Comparison of ENCODE assay signal across 8 cellular contexts in the genomic region with DNA sequence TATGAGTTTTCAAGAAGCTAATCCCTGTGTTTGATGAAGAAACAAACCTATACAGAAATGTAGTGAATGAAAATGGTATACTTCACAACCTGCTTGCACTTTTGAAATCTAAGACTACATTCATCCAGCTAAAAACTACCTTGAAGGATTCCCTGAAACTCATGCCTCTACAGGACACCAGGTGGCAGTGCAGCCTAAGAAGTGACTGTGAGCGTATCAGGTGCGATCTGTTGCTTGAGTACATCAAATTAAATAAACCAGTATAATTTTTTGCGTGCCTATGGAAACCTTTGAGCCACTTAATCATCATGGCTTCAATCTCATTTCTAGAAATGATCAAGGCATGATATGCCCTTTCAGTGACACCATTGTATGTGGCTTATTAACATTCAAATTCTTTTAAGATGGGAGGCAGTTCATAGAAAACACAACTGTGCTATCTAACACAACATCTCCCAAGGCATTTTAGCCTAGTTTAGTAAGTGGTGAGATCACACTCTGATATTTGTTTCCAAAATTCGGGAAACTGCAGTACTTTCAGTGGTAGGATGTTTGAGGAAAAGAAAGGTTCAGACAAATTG. TPM values are rescaled to one million over a fixed set of nuclear protein-coding genes. Genes with fewer than 3 reads are reported as not detected.
DNase-seq lines count a peak whose midpoint lies in the region; ATAC-seq and TF ChIP-seq lines count a peak whose summit lies in the region.

No MANE protein-coding gene starts in this region.

- H3K9me3 ChIP-seq in heart left ventricle (no peaks in the 10 kb centered on the region), psoas muscle (no peaks in the 10 kb centered on the region)

- DNase-seq in DMS53 treated with DMSO at 0.1 percent for 48 hours (lab: John Stamatoyannopoulos, UW; ENCODE audit: unreplicated experiment) = peak; percentile 88
- DNase-seq in NCI-H510A treated with DMSO at 0.1 percent for 48 hours (lab: John Stamatoyannopoulos, UW) = peak; percentile 73
- DNase-seq in activated naive CD8-positive, alpha-beta T cell treated with anti-CD3 and anti-CD28 coated beads for 36 hours = peak; percentile 41
- peak; percentile 18 to 65 (median 54) for DNase-seq in heart left ventricle
- DNase-seq in psoas muscle = peak; percentile 51 to 55
- DNase-seq in mesenteric fat pad (ENCODE audit: low spot score) = no peak

- no peaks in the 10 kb centered on the region for H3K4me1 Mint-ChIP-seq in activated naive CD8-positive, alpha-beta T cell treated with anti-CD3 and anti-CD28 coated beads for 36 hours

- H3K4me3 ChIP-seq in heart left ventricle = no peak overlapping the region
- no peak overlapping the region for H3K4me3 ChIP-seq in psoas muscle

- peaks cover 0 to 4% (median 0%) of the 10 kb centered on the region in 9 donors for H3K36me3 ChIP-seq in heart left ventricle
- H3K36me3 ChIP-seq in psoas muscle (ENCODE audit: insufficient read depth in 1 of 2, low read depth in 1 of 2) = no peaks in the 10 kb centered on the region

- H3K4me3 Mint-ChIP-seq in activated naive CD8-positive, alpha-beta T cell treated with anti-CD3 and anti-CD28 coated beads for 36 hours = no peak overlapping the region

- H3K27ac Mint-ChIP-seq in activated naive CD8-positive, alpha-beta T cell treated with anti-CD3 and anti-CD28 coated beads for 36 hours = no peak overlapping the region

- H3K27me3 ChIP-seq in heart left ventricle = no peaks in the 10 kb centered on the region
- H3K27me3 ChIP-seq in psoas muscle (ENCODE audit: insufficient read depth in 3 of 3, low read length in 2 of 3) = peaks cover 0 to 6% (median 0%) of the 10 kb centered on the region in 3 donors

- no peaks in the 10 kb centered on the region for H3K4me1 ChIP-seq in heart left ventricle
- H3K4me1 ChIP-seq in psoas muscle = no peaks in the 10 kb centered on the region

- WGBS in heart left ventricle, 4 donors = 1 to 6% (median 5%) methylated on average over 4 of the region's 4 CpGs
- 2 to 4% (median 2%) methylated on average over 4 of the region's 4 CpGs for WGBS in psoas muscle, 3 donors

- no peaks in the 10 kb centered on the region for H3K36me3 Mint-ChIP-seq in activated naive CD8-positive, alpha-beta T cell treated with anti-CD3 and anti-CD28 coated beads for 36 hours

- peaks cover 11% of the 10 kb centered on the region for H3K27me3 Mint-ChIP-seq in activated naive CD8-positive, alpha-beta T cell treated with anti-CD3 and anti-CD28 coated beads for 36 hours

- intact Hi-C loops in heart left ventricle (cut with DNase I) = loop anchor here in 9 of 10 donors (1.0 to 10.0 kb wide), 10 partner anchors 302 to 740 kb away; a partner anchor contains a TSS
- intact Hi-C loops in psoas muscle (cut with DNase I) = loop anchor here (5.0 to 10.0 kb wide), 5 partner anchors 458 to 740 kb away; no protein-coding TSS in a partner anchor

- peak; percentile 64 to 92 (median 88) for TF ChIP-seq CTCF in heart left ventricle (IDR thresholded peaks at IDR 0.05)
- peak; percentile 82 for TF ChIP-seq CTCF in psoas muscle (IDR thresholded peaks at IDR 0.05)

- H3K9me3 Mint-ChIP-seq in activated naive CD8-positive, alpha-beta T cell treated with anti-CD3 and anti-CD28 coated beads for 36 hours = no peaks in the 10 kb centered on the region

- ATAC-seq in GM19455 (IDR thresholded peaks at IDR 0.05; ENCODE audit: unreplicated experiment) = peak; percentile 90
- peak; percentile 68 for ATAC-seq in HG03565 (IDR thresholded peaks at IDR 0.05; ENCODE audit: unreplicated experiment)
- ATAC-seq in heart left ventricle = peak in 3 of 4 donors; percentile 59 to 78 (median 67)
- ATAC-seq in psoas muscle = peak in 3 of 4 donors; percentile 48 to 77 (median 71)

- H3K27ac ChIP-seq in heart left ventricle = no peak overlapping the region
- H3K27ac ChIP-seq in psoas muscle = no peak overlapping the region

- no peak for TF ChIP-seq POLR2A in heart left ventricle (IDR thresholded peaks at IDR 0.05)

RNA-seq across cellular contexts. Expression of a gene that starts 57.4 kb away (rescaled TPM):
- not detected for total RNA-seq in activated naive CD8-positive, alpha-beta T cell treated with anti-CD3 and anti-CD28 coated beads for 36 hours
- total RNA-seq in heart left ventricle (under 1 TPM in 1 of 9 donors, not detected in 8; 0.29 TPM), psoas muscle (not detected), mesenteric fat pad (not detected)
- polyA plus RNA-seq in heart left ventricle (not detected), psoas muscle (not detected)
